21 cellular contexts compared by ENCODE assay signal in the genomic region with DNA sequence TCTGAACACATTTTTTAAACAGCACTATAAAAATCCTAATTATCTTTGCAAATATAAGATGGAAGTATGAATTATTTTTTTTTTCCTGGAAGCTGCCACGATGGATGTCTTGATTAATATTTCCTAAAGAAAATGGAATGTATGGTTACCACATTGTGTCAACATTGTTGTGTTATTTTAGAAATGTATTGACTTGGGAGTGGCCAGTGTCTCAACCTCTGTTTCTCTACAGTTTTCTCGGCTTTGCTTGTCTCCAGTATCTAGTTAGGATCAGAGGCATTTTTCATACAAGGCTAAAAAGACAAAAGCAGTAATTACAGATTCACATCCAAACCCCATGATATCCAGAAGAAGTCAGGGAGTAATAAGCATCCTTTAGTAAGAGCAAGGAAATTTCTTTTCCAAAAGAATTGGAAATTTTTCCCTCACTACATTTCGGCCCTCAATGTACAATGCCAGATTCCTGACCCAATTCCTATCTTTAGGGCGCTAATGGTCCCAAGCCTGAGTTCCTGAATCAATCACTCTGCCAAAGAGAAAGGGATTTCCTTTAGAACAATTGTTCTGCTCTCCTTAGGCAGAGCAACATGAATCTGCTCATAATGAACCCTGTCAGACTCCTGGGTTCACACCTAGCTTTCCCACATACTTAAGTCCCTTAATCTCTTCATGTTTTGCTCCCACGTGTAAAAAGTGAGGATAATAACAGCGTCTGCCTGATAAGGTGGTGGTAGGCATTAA.
DNase-seq lines count a peak whose midpoint lies in the region; FAIRE-seq and TF ChIP-seq lines count a peak whose summit lies in the region.
"Had no signal": no experiment of that assay in that cellular context is flagged by ENCODE, and none has a peak within 500 bp of the region (broad histone marks: within the 10 kb centered on the region; RNA-seq: fewer than 3 reads in every experiment).

No MANE protein-coding gene starts in this region.

- H3K4me2 ChIP-seq in endothelial cell of umbilical vein (ENCODE audit: insufficient read depth, low read length): no peak overlapping the region
- no peak overlapping the region for H3K4me2 ChIP-seq in Karpas-422 (ENCODE audit: low read depth, low read length, poor library complexity, severe bottlenecking)

- DNase-seq in H54 (ENCODE audit: insufficient read length, low spot score) (no peak), NCI-H69 (lab: John Stamatoyannopoulos, UW) (peak; percentile 37), endothelial cell of umbilical vein (ENCODE audit: low read depth, low spot score) (peak; percentile 25), WERI-Rb-1 (no peak), T-helper 2 cell (no peak), NCI-H2081 (lab: John Stamatoyannopoulos, UW) (no peak), Karpas-422 (no peak)
- DNase-seq: activated CD4-positive, alpha-beta T cell treated with anti-CD3 and anti-CD28 coated beads for 36 hours; activated naive CD4-positive, alpha-beta T cell treated with anti-CD3 and anti-CD28 coated beads, Interleukin-2, amount 10 ng/mL, durations not matched to agents 7 days and 5 days; activated T-cell treated with anti-CD3 and anti-CD28 coated beads, Interleukin-2, amount 50 U/mL, for 72 hours; aorta; CD8-positive, alpha-beta memory T cell; DMS79; effector memory CD8-positive, alpha-beta T cell; glutamatergic neuron; left colon; NCI-H1105 treated with DMSO at 0.1 percent for 48 hours; NCI-H510A; sigmoid colon; stimulated activated naive B cell treated with anti-CD40 and anti-IgM and Interleukin-4, amounts not matched to agents 10 μg/mL and 1 μg/mL and 100 μg/mL, for 72 hours; tibial artery had no signal

- H3K9me1 ChIP-seq in endothelial cell of umbilical vein (replicated peaks; ENCODE audit: control insufficient read depth, extremely low read depth, insufficient read depth, low read length): no peaks in the 10 kb centered on the region

- intact Hi-C loops in endothelial cell of umbilical vein (cut with micrococcal nuclease): loop anchor here (10.0 kb wide), 1 partner anchor 772 kb away; no protein-coding TSS in a partner anchor

- H3K9me2 ChIP-seq in Karpas-422 (replicated peaks; ENCODE audit: insufficient read depth, low read length): 0 out of 2 replicates have a peak, but pooled peaks cover 3% of the 10 kb centered on the region

- FAIRE-seq in H54 (lab: Jason Lieb, UNC): peak; percentile 11
- peak; percentile 26 for FAIRE-seq in endothelial cell of umbilical vein (lab: Jason Lieb, UNC)

- H4K20me1 ChIP-seq in endothelial cell of umbilical vein (replicated peaks; ENCODE audit: control insufficient read depth, extremely low read depth, insufficient read depth, low read length) (no peaks in the 10 kb centered on the region), Karpas-422 (ENCODE audit: insufficient read depth, low read depth, low read length) (no peaks in the 10 kb centered on the region)

- no peak overlapping the region for H3K27ac ChIP-seq in endothelial cell of umbilical vein (ENCODE audit: insufficient read depth, low read depth, low read length)
- no peak overlapping the region for H3K27ac ChIP-seq in WERI-Rb-1
- H3K27ac ChIP-seq in Karpas-422 (ENCODE audit: low read length): no peak overlapping the region
- H3K27ac ChIP-seq: sigmoid colon had no signal

- no peak for TF ChIP-seq CTCF in endothelial cell of umbilical vein (IDR thresholded peaks at IDR 0.05; ENCODE audit: extremely low read depth in 1 of 2, insufficient read depth in 1 of 2, low read depth in 1 of 2, low read length in 2 of 2)
- no peak for TF ChIP-seq CTCF in WERI-Rb-1 (IDR thresholded peaks at IDR 0.05; ENCODE audit: low read depth, low read length)

- H3K4me3 ChIP-seq in endothelial cell of umbilical vein (replicated peaks in 1 of 3; ENCODE audit: insufficient read depth in 1 of 3, low read depth in 1 of 3, low read length in 3 of 3) (no peak overlapping the region), WERI-Rb-1 (ENCODE audit: low read depth, low read length) (no peak overlapping the region), Karpas-422 (ENCODE audit: low read length) (no peak overlapping the region)
- H3K4me3 ChIP-seq: sigmoid colon, tibial artery had no signal

- TF ChIP-seq POLR2A in H54 (IDR thresholded peaks at IDR 0.05; ENCODE audit: low read depth, low read length): no peak
- no peak for TF ChIP-seq POLR2A in endothelial cell of umbilical vein (IDR thresholded peaks at IDR 0.05; ENCODE audit: low read depth, low read length)

- H3K79me2 ChIP-seq in endothelial cell of umbilical vein (ENCODE audit: control insufficient read depth, insufficient read depth, low read length): no peaks in the 10 kb centered on the region
- H3K79me2 ChIP-seq in Karpas-422 (ENCODE audit: low read length): no peaks in the 10 kb centered on the region

- H3K4me1 ChIP-seq in endothelial cell of umbilical vein (ENCODE audit: control insufficient read depth, extremely low read depth, insufficient read depth, low read length) (no peaks in the 10 kb centered on the region), Karpas-422 (ENCODE audit: low read length) (no peaks in the 10 kb centered on the region)
- H3K4me1 ChIP-seq: sigmoid colon had no signal

- BruUV-seq in endothelial cell of umbilical vein (replicated peaks; lab: Mats Ljungman, UMichigan): no TSS peak

- dilution Hi-C loops in endothelial cell of umbilical vein (cut with MboI; ENCODE audit: extremely low pct_ligation_motif_present, low sequenced_read_pairs): no loop called here

- no peaks in the 10 kb centered on the region for H3K9me3 ChIP-seq in endothelial cell of umbilical vein (replicated peaks; ENCODE audit: control insufficient read depth, insufficient read depth, low read length)
- H3K9me3 ChIP-seq in WERI-Rb-1 (ENCODE audit: severe bottlenecking): no peaks in the 10 kb centered on the region
- H3K9me3 ChIP-seq in Karpas-422 (ENCODE audit: low read length): 0 out of 2 replicates have a peak, but pooled peaks cover 2% of the 10 kb centered on the region
- H3K9me3 ChIP-seq: sigmoid colon, tibial artery had no signal

- peak overlapping the region; percentile 50 for H2AFZ ChIP-seq in endothelial cell of umbilical vein (ENCODE audit: low read depth, low read length)
- no peak overlapping the region for H2AFZ ChIP-seq in Karpas-422 (ENCODE audit: low read length)

- H3K27me3 ChIP-seq in endothelial cell of umbilical vein (ENCODE audit: control insufficient read depth in 2 of 2, insufficient read depth in 2 of 2, low read length in 2 of 2): no peaks in the 10 kb centered on the region
- no peaks in the 10 kb centered on the region for H3K27me3 ChIP-seq in WERI-Rb-1 (ENCODE audit: insufficient read depth, low read depth, severe bottlenecking)
- H3K27me3 ChIP-seq in Karpas-422 (ENCODE audit: low read length): no peaks in the 10 kb centered on the region
- H3K27me3 ChIP-seq: sigmoid colon, tibial artery had no signal

- H3K36me3 ChIP-seq in endothelial cell of umbilical vein (ENCODE audit: control insufficient read depth in 2 of 2, extremely low read depth in 1 of 2, insufficient read depth in 2 of 2, low read length in 2 of 2) (no peaks in the 10 kb centered on the region), WERI-Rb-1 (no peaks in the 10 kb centered on the region), Karpas-422 (ENCODE audit: insufficient read depth, low read length) (no peaks in the 10 kb centered on the region)
- H3K36me3 ChIP-seq: sigmoid colon, tibial artery had no signal

- POLR2A ChIA-PET in endothelial cell of umbilical vein (lab: Charles Lee): no interaction called here

- H3K9ac ChIP-seq in endothelial cell of umbilical vein (replicated peaks; ENCODE audit: extremely low read depth, insufficient read depth, low read length) (no peak overlapping the region), Karpas-422 (ENCODE audit: low read length) (no peak overlapping the region)

- CTCF ChIA-PET in endothelial cell of umbilical vein (lab: Charles Lee): interaction anchor here (1.9 kb wide), 1 partner anchor 107 kb away, joined by 5 read pairs; no protein-coding TSS in a partner anchor

TF ChIP-seq in endothelial cell of umbilical vein, 7 proteins besides CTCF, POLR2A, EP300 and RAD21:
- TF ChIP-seq GATA2 (IDR thresholded peaks at IDR 0.05; ENCODE audit: insufficient read depth, insufficient read length, low read depth, low read length) (no peak), FOS (IDR thresholded peaks at IDR 0.05; ENCODE audit: borderline replicate concordance, insufficient read depth, low read length) (no peak), MAX (IDR thresholded peaks at IDR 0.05; ENCODE audit: insufficient read depth, insufficient read length) (no peak), EZH2 (IDR thresholded peaks at IDR 0.05; ENCODE audit: borderline replicate concordance, low read depth, low read length, severe bottlenecking) (no peak), MYC (IDR thresholded peaks at IDR 0.05; ENCODE audit: low read depth, low read length) (no peak), JUN (IDR thresholded peaks at IDR 0.05; ENCODE audit: borderline replicate concordance, insufficient read depth, insufficient read length, low read depth) (no peak), POLR2AphosphoS5 (IDR thresholded peaks at IDR 0.05; ENCODE audit: insufficient read depth, low read depth, low read length) (no peak)

Comparison
In these comparisons a context has a peak if more than half of its experiments do, and no peak if none do; other contexts are left out.
1. DNase-seq: peak in NCI-H69 (single experiment) and endothelial cell of umbilical vein (single experiment); none in H54 (single experiment), WERI-Rb-1 (single experiment), T-helper 2 cell (0 of 5), NCI-H2081 (0 of 2) and Karpas-422 (single experiment).